2 cellular contexts compared by ENCODE assay signal in the genomic region with DNA sequence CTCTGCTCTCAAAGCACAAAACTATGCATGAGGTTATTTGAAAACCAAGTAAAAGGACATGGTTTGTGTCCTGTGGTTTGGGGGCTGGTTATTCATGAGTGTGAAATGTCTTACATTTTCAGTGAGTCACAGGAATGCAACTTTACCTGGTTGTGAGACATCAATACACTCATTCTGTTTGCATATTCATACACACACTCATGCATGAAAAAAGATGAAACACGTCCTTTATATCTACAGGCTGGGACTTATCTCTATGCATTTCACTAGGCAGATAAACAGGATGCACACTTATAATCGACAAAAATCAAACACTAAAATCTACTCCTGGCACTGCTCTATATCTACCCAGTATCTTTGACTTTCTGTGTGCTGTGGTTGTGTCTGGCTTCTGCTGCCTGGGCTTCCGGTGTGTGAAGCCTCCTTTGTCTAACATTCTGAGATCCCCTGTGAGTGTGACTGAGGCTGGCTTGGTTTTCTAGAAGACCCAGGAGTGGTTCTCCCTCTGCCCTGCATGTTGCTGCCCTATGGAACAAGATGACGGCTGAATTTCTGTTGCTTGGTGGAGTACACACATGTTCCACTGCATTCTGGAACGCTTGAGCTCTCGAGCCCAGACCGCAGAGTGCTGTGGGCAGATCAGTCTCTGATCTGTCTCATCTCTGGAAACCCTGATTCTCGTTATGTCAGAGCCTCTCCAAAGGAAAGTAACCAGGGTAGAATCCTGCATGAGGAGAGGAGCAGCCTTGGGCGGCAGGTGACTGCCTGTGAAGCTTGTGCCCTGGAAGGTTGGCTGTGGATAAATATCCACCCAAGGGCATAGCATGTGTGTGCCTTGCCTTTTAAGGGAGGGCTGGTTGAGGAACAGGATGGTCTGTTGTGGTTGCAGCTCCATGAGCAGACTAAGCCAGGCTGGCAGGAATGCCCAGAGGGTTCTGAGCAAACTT.
A peak's percentile ranks its signal among the peaks of the same experiment; 100 is the strongest.
TF ChIP-seq lines count a peak whose summit lies in the region.

No MANE protein-coding gene starts in this region.

TF ChIP-seq in HCT116, 20 proteins besides CTCF, POLR2A, EP300 and RAD21:
- no peak for TF ChIP-seq ELF1 (IDR thresholded peaks at IDR 0.05; ENCODE audit: borderline replicate concordance, low read depth)
- peak; percentile 58; the same call in 1 of the 2 replicates for TF ChIP-seq CBX3 (IDR thresholded peaks at IDR 0.05; ENCODE audit: low read depth)
- TF ChIP-seq SIN3A (IDR thresholded peaks at IDR 0.05; ENCODE audit: low read depth) = no peak
- TF ChIP-seq FOSL1 (IDR thresholded peaks at IDR 0.05; ENCODE audit: low read depth) = peak; percentile 84
- TF ChIP-seq, protein P1, sequence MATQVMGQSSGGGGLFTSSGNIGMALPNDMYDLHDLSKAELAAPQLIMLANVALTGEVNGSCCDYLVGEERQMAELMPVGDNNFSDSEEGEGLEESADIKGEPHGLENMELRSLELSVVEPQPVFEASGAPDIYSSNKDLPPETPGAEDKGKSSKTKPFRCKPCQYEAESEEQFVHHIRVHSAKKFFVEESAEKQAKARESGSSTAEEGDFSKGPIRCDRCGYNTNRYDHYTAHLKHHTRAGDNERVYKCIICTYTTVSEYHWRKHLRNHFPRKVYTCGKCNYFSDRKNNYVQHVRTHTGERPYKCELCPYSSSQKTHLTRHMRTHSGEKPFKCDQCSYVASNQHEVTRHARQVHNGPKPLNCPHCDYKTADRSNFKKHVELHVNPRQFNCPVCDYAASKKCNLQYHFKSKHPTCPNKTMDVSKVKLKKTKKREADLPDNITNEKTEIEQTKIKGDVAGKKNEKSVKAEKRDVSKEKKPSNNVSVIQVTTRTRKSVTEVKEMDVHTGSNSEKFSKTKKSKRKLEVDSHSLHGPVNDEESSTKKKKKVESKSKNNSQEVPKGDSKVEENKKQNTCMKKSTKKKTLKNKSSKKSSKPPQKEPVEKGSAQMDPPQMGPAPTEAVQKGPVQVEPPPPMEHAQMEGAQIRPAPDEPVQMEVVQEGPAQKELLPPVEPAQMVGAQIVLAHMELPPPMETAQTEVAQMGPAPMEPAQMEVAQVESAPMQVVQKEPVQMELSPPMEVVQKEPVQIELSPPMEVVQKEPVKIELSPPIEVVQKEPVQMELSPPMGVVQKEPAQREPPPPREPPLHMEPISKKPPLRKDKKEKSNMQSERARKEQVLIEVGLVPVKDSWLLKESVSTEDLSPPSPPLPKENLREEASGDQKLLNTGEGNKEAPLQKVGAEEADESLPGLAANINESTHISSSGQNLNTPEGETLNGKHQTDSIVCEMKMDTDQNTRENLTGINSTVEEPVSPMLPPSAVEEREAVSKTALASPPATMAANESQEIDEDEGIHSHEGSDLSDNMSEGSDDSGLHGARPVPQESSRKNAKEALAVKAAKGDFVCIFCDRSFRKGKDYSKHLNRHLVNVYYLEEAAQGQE (IDR thresholded peaks at IDR 0.05; ENCODE audit: low read depth) = no peak
- no peak for TF ChIP-seq YY1 (IDR thresholded peaks at IDR 0.05; ENCODE audit: extremely low read depth, insufficient replicate concordance, low read depth, low read length)
- peak; percentile 74 for TF ChIP-seq SP1 (IDR thresholded peaks at IDR 0.05; ENCODE audit: low read depth)
- TF ChIP-seq JUND (IDR thresholded peaks at IDR 0.05) = peak; percentile 83

TF ChIP-seq in SK-N-SH, 30 proteins besides CTCF, POLR2A, EP300 and RAD21:
- peak; percentile 93 for TF ChIP-seq TEAD4 (IDR thresholded peaks at IDR 0.05; ENCODE audit: borderline replicate concordance, insufficient read depth)
- TF ChIP-seq RFX5 (IDR thresholded peaks at IDR 0.05; ENCODE audit: low read length) = no peak
- TF ChIP-seq RXRA (IDR thresholded peaks at IDR 0.05; ENCODE audit: borderline replicate concordance, low read depth) = peak; percentile 77; the same call in 1 of the 2 replicates
- TF ChIP-seq GABPA (IDR thresholded peaks at IDR 0.05; ENCODE audit: low read depth) = no peak
- TF ChIP-seq FOSL2 (IDR thresholded peaks at IDR 0.05; ENCODE audit: borderline replicate concordance, low read depth) = peak; percentile 100
- TF ChIP-seq FOXJ3 (CRISPR knock-in tag; IDR thresholded peaks at IDR 0.05) = no peak
- no peak for TF ChIP-seq EZH2phosphoT487 (IDR thresholded peaks at IDR 0.05; ENCODE audit: borderline replicate concordance, low read depth)
- TF ChIP-seq TAF1 (IDR thresholded peaks at IDR 0.05; ENCODE audit: borderline replicate concordance, low read depth, low read length) = 0 out of 2 replicates have a peak, but pooled peaks have one; percentile 22
- peak; percentile 57 for TF ChIP-seq MAX (IDR thresholded peaks at IDR 0.05; ENCODE audit: low read depth)
- TF ChIP-seq CHD2 (IDR thresholded peaks at IDR 0.05; ENCODE audit: low read length, partially characterized antibody) = no peak
- no peak for TF ChIP-seq NRF1 (IDR thresholded peaks at IDR 0.05; ENCODE audit: low read depth, low read length)
- peak; percentile 46; the same call in 1 of the 2 replicates for TF ChIP-seq SIN3A (IDR thresholded peaks at IDR 0.05; ENCODE audit: borderline replicate concordance, low read depth, low read length)
- TF ChIP-seq, protein P1 (IDR thresholded peaks at IDR 0.05; ENCODE audit: low read depth, low read length) = 0 out of 2 replicates have a peak, but pooled peaks have one; percentile 21
- TF ChIP-seq ELF1 (IDR thresholded peaks at IDR 0.05) = no peak
- TF ChIP-seq NFIC (IDR thresholded peaks at IDR 0.05; ENCODE audit: borderline replicate concordance) = peak; percentile 47; the same call in 1 of the 2 replicates
- no peak for TF ChIP-seq YY1 (IDR thresholded peaks at IDR 0.05; ENCODE audit: low read depth)
- TF ChIP-seq, protein P2, sequence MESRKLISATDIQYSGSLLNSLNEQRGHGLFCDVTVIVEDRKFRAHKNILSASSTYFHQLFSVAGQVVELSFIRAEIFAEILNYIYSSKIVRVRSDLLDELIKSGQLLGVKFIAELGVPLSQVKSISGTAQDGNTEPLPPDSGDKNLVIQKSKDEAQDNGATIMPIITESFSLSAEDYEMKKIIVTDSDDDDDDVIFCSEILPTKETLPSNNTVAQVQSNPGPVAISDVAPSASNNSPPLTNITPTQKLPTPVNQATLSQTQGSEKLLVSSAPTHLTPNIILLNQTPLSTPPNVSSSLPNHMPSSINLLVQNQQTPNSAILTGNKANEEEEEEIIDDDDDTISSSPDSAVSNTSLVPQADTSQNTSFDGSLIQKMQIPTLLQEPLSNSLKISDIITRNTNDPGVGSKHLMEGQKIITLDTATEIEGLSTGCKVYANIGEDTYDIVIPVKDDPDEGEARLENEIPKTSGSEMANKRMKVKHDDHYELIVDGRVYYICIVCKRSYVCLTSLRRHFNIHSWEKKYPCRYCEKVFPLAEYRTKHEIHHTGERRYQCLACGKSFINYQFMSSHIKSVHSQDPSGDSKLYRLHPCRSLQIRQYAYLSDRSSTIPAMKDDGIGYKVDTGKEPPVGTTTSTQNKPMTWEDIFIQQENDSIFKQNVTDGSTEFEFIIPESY (IDR thresholded peaks at IDR 0.05; ENCODE audit: borderline replicate concordance, low read depth) = peak; percentile 74
- TF ChIP-seq POLR2AphosphoS5 (IDR thresholded peaks at IDR 0.05; ENCODE audit: low read depth, low read length) = peak; percentile 88; the same call in 1 of the 2 replicates
- TF ChIP-seq, protein P3, sequence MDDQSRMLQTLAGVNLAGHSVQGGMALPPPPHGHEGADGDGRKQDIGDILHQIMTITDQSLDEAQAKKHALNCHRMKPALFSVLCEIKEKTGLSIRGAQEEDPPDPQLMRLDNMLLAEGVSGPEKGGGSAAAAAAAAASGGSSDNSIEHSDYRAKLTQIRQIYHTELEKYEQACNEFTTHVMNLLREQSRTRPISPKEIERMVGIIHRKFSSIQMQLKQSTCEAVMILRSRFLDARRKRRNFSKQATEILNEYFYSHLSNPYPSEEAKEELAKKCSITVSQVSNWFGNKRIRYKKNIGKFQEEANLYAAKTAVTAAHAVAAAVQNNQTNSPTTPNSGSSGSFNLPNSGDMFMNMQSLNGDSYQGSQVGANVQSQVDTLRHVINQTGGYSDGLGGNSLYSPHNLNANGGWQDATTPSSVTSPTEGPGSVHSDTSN (IDR thresholded peaks at IDR 0.05) = peak; percentile 91
- TF ChIP-seq JUND (IDR thresholded peaks at IDR 0.05) = peak; percentile 99
- no peak for TF ChIP-seq SMC3 (IDR thresholded peaks at IDR 0.05; ENCODE audit: low read depth, low read length)
- peak; percentile 49; the same call in 1 of the 2 replicates for TF ChIP-seq MEF2A (IDR thresholded peaks at IDR 0.05; ENCODE audit: borderline replicate concordance, low read depth)
- TF ChIP-seq GATA2 (CRISPR knock-in tag; IDR thresholded peaks at IDR 0.05) = no peak
- no peak for TF ChIP-seq USF2 (IDR thresholded peaks at IDR 0.05; ENCODE audit: borderline replicate concordance, low read depth, low read length)
- TF ChIP-seq FOXM1 (IDR thresholded peaks at IDR 0.05; ENCODE audit: low read depth) = peak; percentile 84
- TF ChIP-seq, protein P4, sequence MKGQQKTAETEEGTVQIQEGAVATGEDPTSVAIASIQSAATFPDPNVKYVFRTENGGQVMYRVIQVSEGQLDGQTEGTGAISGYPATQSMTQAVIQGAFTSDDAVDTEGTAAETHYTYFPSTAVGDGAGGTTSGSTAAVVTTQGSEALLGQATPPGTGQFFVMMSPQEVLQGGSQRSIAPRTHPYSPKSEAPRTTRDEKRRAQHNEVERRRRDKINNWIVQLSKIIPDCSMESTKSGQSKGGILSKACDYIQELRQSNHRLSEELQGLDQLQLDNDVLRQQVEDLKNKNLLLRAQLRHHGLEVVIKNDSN (IDR thresholded peaks at IDR 0.05; ENCODE audit: borderline replicate concordance, low read depth) = no peak
- TF ChIP-seq TCF12 (IDR thresholded peaks at IDR 0.05) = peak; percentile 98
